In the genomic region with DNA sequence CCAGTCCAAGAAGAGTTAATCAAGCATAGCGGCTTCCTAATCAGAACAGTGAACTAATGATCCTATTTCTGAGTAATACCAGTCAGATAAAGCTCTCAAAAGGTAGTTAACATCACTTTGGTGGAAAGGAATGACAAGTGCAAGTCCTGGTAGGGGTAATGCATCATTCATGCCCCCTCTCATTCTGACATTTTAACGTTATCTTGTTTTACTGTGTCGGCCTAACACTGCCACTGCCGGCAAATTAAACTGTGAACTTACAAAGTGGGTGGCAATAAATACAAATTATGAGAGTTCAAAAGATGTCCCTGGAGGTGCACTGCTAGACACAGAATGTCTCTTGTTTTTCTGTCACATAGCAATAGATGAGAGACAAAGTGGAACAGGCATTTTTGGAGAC, we compare ENCODE assay signal across 19 cellular contexts.
DNase-seq lines count a peak whose midpoint lies in the region; ATAC-seq and TF ChIP-seq lines count a peak whose summit lies in the region.
"Had no signal": no experiment of that assay in that cellular context is flagged by ENCODE, and none has a peak within 500 bp of the region (broad histone marks: within the 10 kb centered on the region; RNA-seq: fewer than 3 reads in every experiment).

No MANE protein-coding gene starts in this region.

- no peak overlapping the region for H3K14ac ChIP-seq in mesenchymal stem cell (ENCODE audit: low read length in 2 of 2)

- no peak overlapping the region for H3K4me3 Mint-ChIP-seq in activated naive CD8-positive, alpha-beta T cell treated with anti-CD3 and anti-CD28 coated beads, Interleukin-2, amount 50 U/mL, for 24 hours
- no peak overlapping the region for H3K4me3 Mint-ChIP-seq in activated naive CD8-positive, alpha-beta T cell treated with anti-CD3 and anti-CD28 coated beads for 36 hours
- H3K4me3 Mint-ChIP-seq in activated CD8-positive, alpha-beta T cell treated with anti-CD3 and anti-CD28 coated beads for 36 hours, result no peak overlapping the region
- no peak overlapping the region for H3K4me3 Mint-ChIP-seq in T-helper 17 cell
- H3K4me3 Mint-ChIP-seq: HFFc6 had no signal

- no peak for TF ChIP-seq CTCF in activated CD8-positive, alpha-beta T cell treated with anti-CD3 and anti-CD28 coated beads for 36 hours (IDR thresholded peaks at IDR 0.05)

- no peak for ATAC-seq in activated naive CD8-positive, alpha-beta T cell treated with anti-CD3 and anti-CD28 coated beads, Interleukin-2, amount 50 U/mL, for 24 hours
- no peak for ATAC-seq in activated CD8-positive, alpha-beta T cell treated with anti-CD3 and anti-CD28 coated beads for 36 hours
- ATAC-seq in T-helper 17 cell (no peak), HG02885 (IDR thresholded peaks at IDR 0.05; ENCODE audit: poor library complexity, unreplicated experiment) (no peak)
- ATAC-seq: HepG2 had no signal

- H2BK12ac ChIP-seq in mesenchymal stem cell (ENCODE audit: low read length in 2 of 2), result no peak overlapping the region

- no peak overlapping the region for H3K4ac ChIP-seq in mesenchymal stem cell (ENCODE audit: low read depth in 1 of 2, low read length in 2 of 2)

- no peaks in the 10 kb centered on the region for H3K27me3 ChIP-seq in mesenchymal stem cell (ENCODE audit: control insufficient read depth in 1 of 2, insufficient read depth in 1 of 2, low read length in 2 of 2)

- H3K9ac ChIP-seq in SK-N-MC (ENCODE audit: insufficient read length), result no peak overlapping the region
- peak overlapping the region; percentile 63 for H3K9ac ChIP-seq in mesenchymal stem cell (ENCODE audit: low read length)
- H3K9ac ChIP-seq: KMS-11 had no signal

- no peak overlapping the region for H3K18ac ChIP-seq in mesenchymal stem cell (ENCODE audit: low read depth in 1 of 2, low read length in 2 of 2)

- H3K4me3 ChIP-seq in SK-N-MC (peak overlapping the region; percentile 41), mesenchymal stem cell (ENCODE audit: insufficient read depth in 1 of 2, low read depth in 1 of 2, low read length in 2 of 2) (peak overlapping the region in 1 of 2 experiments; percentile 28)

- POLR2A ChIA-PET in activated CD8-positive, alpha-beta T cell treated with anti-CD3 and anti-CD28 coated beads for 36 hours (lab: Charles Lee), result no interaction called here

- H3K4me2 ChIP-seq in mesenchymal stem cell (ENCODE audit: low read length, poor library complexity, severe bottlenecking), result no peak overlapping the region
- H3K4me2 ChIP-seq: KMS-11 had no signal

- H3K36me3 ChIP-seq in SK-N-MC (ENCODE audit: insufficient read depth, low read length), result no peaks in the 10 kb centered on the region
- H3K36me3 ChIP-seq in mesenchymal stem cell (ENCODE audit: control insufficient read depth in 1 of 2, insufficient read depth in 2 of 2, low read depth in 1 of 2, low read length in 2 of 2), result no peaks in the 10 kb centered on the region

- no peak overlapping the region for H3K23ac ChIP-seq in mesenchymal stem cell (ENCODE audit: low read length in 2 of 2)

- no peak overlapping the region for H4K8ac ChIP-seq in mesenchymal stem cell (ENCODE audit: low read length)

- no peaks in the 10 kb centered on the region for H3K36me3 Mint-ChIP-seq in activated naive CD8-positive, alpha-beta T cell treated with anti-CD3 and anti-CD28 coated beads, Interleukin-2, amount 50 U/mL, for 24 hours (ENCODE audit: low read depth)
- H3K36me3 Mint-ChIP-seq in activated naive CD8-positive, alpha-beta T cell treated with anti-CD3 and anti-CD28 coated beads for 36 hours, result no peaks in the 10 kb centered on the region
- no peaks in the 10 kb centered on the region for H3K36me3 Mint-ChIP-seq in activated CD8-positive, alpha-beta T cell treated with anti-CD3 and anti-CD28 coated beads for 36 hours (ENCODE audit: low read depth)
- peaks cover 2% of the 10 kb centered on the region for H3K36me3 Mint-ChIP-seq in T-helper 17 cell (ENCODE audit: low read depth)
- H3K36me3 Mint-ChIP-seq: CD14-positive monocyte had no signal

- WGBS in mesenchymal stem cell, result 71% methylated on average over 4 of the region's 4 CpGs

- no peaks in the 10 kb centered on the region for H3K79me1 ChIP-seq in mesenchymal stem cell (replicated peaks; ENCODE audit: low read length, poor library complexity, severe bottlenecking)

- H2BK120ac ChIP-seq in mesenchymal stem cell (ENCODE audit: low read depth, low read length), result no peak overlapping the region

- no peaks in the 10 kb centered on the region for H3K4me1 ChIP-seq in mesenchymal stem cell (ENCODE audit: control insufficient read depth, insufficient read depth, low read depth, low read length)

- no peaks in the 10 kb centered on the region for H3K9me3 ChIP-seq in SK-N-MC (ENCODE audit: low read depth, low read length)
- H3K9me3 ChIP-seq in mesenchymal stem cell (ENCODE audit: control insufficient read depth, low read length), result no peaks in the 10 kb centered on the region
- no peaks in the 10 kb centered on the region for H3K9me3 ChIP-seq in T-helper 17 cell (ENCODE audit: control insufficient read depth, low read length, poor library complexity, severe bottlenecking)

- peak overlapping the region; percentile 75 for H3K27ac ChIP-seq in SK-N-MC
- no peak overlapping the region for H3K27ac ChIP-seq in mesenchymal stem cell (ENCODE audit: low read length, poor library complexity, severe bottlenecking)
- H3K27ac ChIP-seq: 22Rv1, KMS-11 had no signal

- peak overlapping the region; percentile 13 for H3K27ac Mint-ChIP-seq in activated naive CD8-positive, alpha-beta T cell treated with anti-CD3 and anti-CD28 coated beads, Interleukin-2, amount 50 U/mL, for 24 hours
- no peak overlapping the region for H3K27ac Mint-ChIP-seq in activated naive CD8-positive, alpha-beta T cell treated with anti-CD3 and anti-CD28 coated beads for 36 hours
- no peak overlapping the region for H3K27ac Mint-ChIP-seq in activated CD8-positive, alpha-beta T cell treated with anti-CD3 and anti-CD28 coated beads for 36 hours
- no peak overlapping the region for H3K27ac Mint-ChIP-seq in T-helper 17 cell
- H3K27ac Mint-ChIP-seq: HFFc6 had no signal

- H2AK5ac ChIP-seq in mesenchymal stem cell (ENCODE audit: low read length, severe bottlenecking), result no peak overlapping the region

- CTCF ChIA-PET in activated CD8-positive, alpha-beta T cell treated with anti-CD3 and anti-CD28 coated beads for 36 hours (lab: Charles Lee), result no interaction called here

- H3K4me1 Mint-ChIP-seq in activated naive CD8-positive, alpha-beta T cell treated with anti-CD3 and anti-CD28 coated beads, Interleukin-2, amount 50 U/mL, for 24 hours, result peaks cover 2% of the 10 kb centered on the region
- H3K4me1 Mint-ChIP-seq in activated naive CD8-positive, alpha-beta T cell treated with anti-CD3 and anti-CD28 coated beads for 36 hours, result no peaks in the 10 kb centered on the region
- H3K4me1 Mint-ChIP-seq in activated CD8-positive, alpha-beta T cell treated with anti-CD3 and anti-CD28 coated beads for 36 hours (ENCODE audit: low read depth), result no peaks in the 10 kb centered on the region
- no peaks in the 10 kb centered on the region for H3K4me1 Mint-ChIP-seq in T-helper 17 cell

- no peaks in the 10 kb centered on the region for H3K9me3 Mint-ChIP-seq in activated naive CD8-positive, alpha-beta T cell treated with anti-CD3 and anti-CD28 coated beads, Interleukin-2, amount 50 U/mL, for 24 hours
- H3K9me3 Mint-ChIP-seq in activated naive CD8-positive, alpha-beta T cell treated with anti-CD3 and anti-CD28 coated beads for 36 hours, result no peaks in the 10 kb centered on the region
- no peaks in the 10 kb centered on the region for H3K9me3 Mint-ChIP-seq in activated CD8-positive, alpha-beta T cell treated with anti-CD3 and anti-CD28 coated beads for 36 hours

- no peaks in the 10 kb centered on the region for H3K27me3 Mint-ChIP-seq in activated naive CD8-positive, alpha-beta T cell treated with anti-CD3 and anti-CD28 coated beads, Interleukin-2, amount 50 U/mL, for 24 hours
- H3K27me3 Mint-ChIP-seq in activated naive CD8-positive, alpha-beta T cell treated with anti-CD3 and anti-CD28 coated beads for 36 hours, result peaks cover 12% of the 10 kb centered on the region
- peaks cover 6% of the 10 kb centered on the region for H3K27me3 Mint-ChIP-seq in activated CD8-positive, alpha-beta T cell treated with anti-CD3 and anti-CD28 coated beads for 36 hours
- peaks cover 36% of the 10 kb centered on the region for H3K27me3 Mint-ChIP-seq in T-helper 17 cell

- no peak for DNase-seq in activated naive CD8-positive, alpha-beta T cell treated with anti-CD3 and anti-CD28 coated beads, Interleukin-2, amount 50 U/mL, for 24 hours
- no peak for DNase-seq in activated naive CD8-positive, alpha-beta T cell treated with anti-CD3 and anti-CD28 coated beads for 36 hours
- DNase-seq in SK-N-MC (ENCODE audit: low read depth, low spot score), result no peak
- DNase-seq in mesenchymal stem cell, result no peak
- DNase-seq in activated CD8-positive, alpha-beta T cell treated with anti-CD3 and anti-CD28 coated beads for 36 hours, result no peak
- DNase-seq in T-helper 17 cell, result no peak
- no peak for DNase-seq in H4 (ENCODE audit: low spot score)
- DNase-seq: COR-L47, DMS153, MM.1S, NCI-H1105 treated with DMSO at 0.1 percent for 48 hours, NCI-H187, NCI-H446 had no signal

- H2BK5ac ChIP-seq in mesenchymal stem cell (ENCODE audit: low read depth, low read length, poor library complexity, severe bottlenecking), result no peak overlapping the region

- no peak overlapping the region for H2BK15ac ChIP-seq in mesenchymal stem cell (ENCODE audit: low read depth, poor library complexity, severe bottlenecking)

- H2AFZ ChIP-seq in mesenchymal stem cell (ENCODE audit: low read depth, low read length), result no peak overlapping the region

- no peak overlapping the region for H4K91ac ChIP-seq in mesenchymal stem cell (ENCODE audit: low read length)

- intact Hi-C loops in activated CD8-positive, alpha-beta T cell treated with anti-CD3 and anti-CD28 coated beads for 36 hours (cut with micrococcal nuclease), result no loop called here
